17 cellular contexts compared by ENCODE assay signal in the genomic region with DNA sequence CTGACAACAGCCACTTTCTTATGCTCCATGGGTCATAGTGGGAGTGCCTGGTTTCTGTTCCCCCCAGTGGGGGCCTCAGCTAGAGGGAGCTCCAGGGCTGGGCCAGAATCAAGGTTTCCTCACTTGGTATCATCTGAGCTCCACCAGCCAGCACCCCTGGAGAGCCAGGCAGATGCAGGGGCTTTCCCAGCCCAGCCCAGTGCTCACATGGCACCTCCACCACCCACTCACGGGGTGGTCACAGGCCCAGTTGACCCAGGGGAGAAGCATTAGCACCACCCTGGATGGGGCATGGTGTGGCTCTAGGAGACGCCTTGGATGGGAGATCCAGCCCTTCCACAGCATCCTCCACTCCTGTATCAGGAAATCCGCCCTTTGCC. TPM values are rescaled to one million over a fixed set of nuclear protein-coding genes. Genes with fewer than 3 reads are reported as not detected.
DNase-seq lines count a peak whose midpoint lies in the region; ATAC-seq and TF ChIP-seq lines count a peak whose summit lies in the region.
"Had no signal": no experiment of that assay in that cellular context is flagged by ENCODE, and none has a peak within 500 bp of the region (broad histone marks: within the 10 kb centered on the region; RNA-seq: fewer than 3 reads in every experiment).

No MANE protein-coding gene starts in this region.

- no peak overlapping the region for H3K4me2 ChIP-seq in OCI-LY7 (ENCODE audit: low read length)
- H3K4me2 ChIP-seq in neural progenitor cell, result no peak overlapping the region

- H3K9me3 ChIP-seq in OCI-LY7 (ENCODE audit: low read length), result no peaks in the 10 kb centered on the region
- no peaks in the 10 kb centered on the region for H3K9me3 ChIP-seq in right cardiac atrium (ENCODE audit: control insufficient read depth, low read length)
- H3K9me3 ChIP-seq in gastrocnemius medialis, result no peaks in the 10 kb centered on the region
- no peaks in the 10 kb centered on the region for H3K9me3 ChIP-seq in neural progenitor cell (ENCODE audit: low read depth)

- WGBS in right cardiac atrium, result 65% methylated on average over 3 of the region's 3 CpGs

- ATAC-seq in left cardiac atrium (no peak), right cardiac atrium (no peak), GM18861 (IDR thresholded peaks at IDR 0.05; ENCODE audit: unreplicated experiment) (no peak), gastrocnemius medialis (no peak)

- H3F3A ChIP-seq in neural progenitor cell (ENCODE audit: low read depth), result no peaks in the 10 kb centered on the region

- POLR2A ChIA-PET in OCI-LY7 (lab: Charles Lee), result no interaction called here

- H3K27ac Mint-ChIP-seq in neural progenitor cell, result no peak overlapping the region
- H3K27ac Mint-ChIP-seq: CD4-positive, CD25-positive, alpha-beta regulatory T cell had no signal

- H3K79me2 ChIP-seq in OCI-LY7 (ENCODE audit: insufficient read depth, low read depth, low read length) (no peaks in the 10 kb centered on the region), neural progenitor cell (ENCODE audit: low read depth) (no peaks in the 10 kb centered on the region)
- H3K79me2 ChIP-seq: parathyroid adenoma had no signal

- BruUV-seq in OCI-LY7 (replicated peaks; lab: Mats Ljungman, UMichigan), result no TSS peak

- no peaks in the 10 kb centered on the region for H3K9me2 ChIP-seq in OCI-LY7 (ENCODE audit: insufficient read depth, low read length)

- H3K9me3 Mint-ChIP-seq in neural progenitor cell, result no peaks in the 10 kb centered on the region
- H3K9me3 Mint-ChIP-seq: CD4-positive, CD25-positive, alpha-beta regulatory T cell had no signal

- peaks cover 10% of the 10 kb centered on the region for H3K27me3 Mint-ChIP-seq in neural progenitor cell (ENCODE audit: insufficient read depth, low read depth)

- TF ChIP-seq CTCF in OCI-LY7 (conservative IDR thresholded peaks at IDR 0.05; ENCODE audit: low read length) (peak; percentile 50), gastrocnemius medialis (IDR thresholded peaks at IDR 0.05 in 4 of 5, conservative IDR thresholded peaks at IDR 0.05 in 1 of 5) (no peak), neural progenitor cell (IDR thresholded peaks at IDR 0.05) (no peak)

- no peaks in the 10 kb centered on the region for H3K36me3 Mint-ChIP-seq in neural progenitor cell
- H3K36me3 Mint-ChIP-seq: CD4-positive, CD25-positive, alpha-beta regulatory T cell had no signal

- H3K36me3 ChIP-seq in OCI-LY7 (ENCODE audit: insufficient read depth, low read length) (no peaks in the 10 kb centered on the region), gastrocnemius medialis (no peaks in the 10 kb centered on the region), neural progenitor cell (no peaks in the 10 kb centered on the region)

- H3K4me3 ChIP-seq in OCI-LY7 (ENCODE audit: low read depth, low read length, poor library complexity, severe bottlenecking), result no peak overlapping the region
- H3K4me3 ChIP-seq in right cardiac atrium (ENCODE audit: low read length), result no peak overlapping the region
- no peak overlapping the region for H3K4me3 ChIP-seq in gastrocnemius medialis
- no peak overlapping the region for H3K4me3 ChIP-seq in neural progenitor cell
- H3K4me3 ChIP-seq: SK-N-MC had no signal

- TF ChIP-seq POLR2A in gastrocnemius medialis (IDR thresholded peaks at IDR 0.05), result no peak

- H4K20me1 ChIP-seq in OCI-LY7 (ENCODE audit: insufficient read depth, low read length), result no peaks in the 10 kb centered on the region
- no peaks in the 10 kb centered on the region for H4K20me1 ChIP-seq in neural progenitor cell (ENCODE audit: low read depth)

- no peak overlapping the region for H2AFZ ChIP-seq in OCI-LY7 (ENCODE audit: low read length)
- H2AFZ ChIP-seq in neural progenitor cell (replicated peaks), result no peak overlapping the region
- H2AFZ ChIP-seq: parathyroid adenoma had no signal

- CTCF ChIA-PET in OCI-LY7 (lab: Charles Lee; ENCODE audit: unreplicated experiment), result no interaction called here

- H3K27ac ChIP-seq in OCI-LY7 (ENCODE audit: low read depth, low read length, poor library complexity, severe bottlenecking), result no peak overlapping the region
- H3K27ac ChIP-seq in right cardiac atrium (ENCODE audit: low read length), result peak overlapping the region; percentile 13
- peak overlapping the region in 2 of 4 donors; percentile 56 to 68 for H3K27ac ChIP-seq in gastrocnemius medialis
- H3K27ac ChIP-seq in neural progenitor cell, result no peak overlapping the region
- H3K27ac ChIP-seq: parathyroid adenoma, SK-N-MC, VCaP had no signal

- H3K27me3 ChIP-seq in right cardiac atrium (ENCODE audit: control insufficient read depth, insufficient read depth) (no peaks in the 10 kb centered on the region), gastrocnemius medialis (no peaks in the 10 kb centered on the region), neural progenitor cell (no peaks in the 10 kb centered on the region)

- H3K9ac ChIP-seq in neural progenitor cell, result no peak overlapping the region
- H3K9ac ChIP-seq: parathyroid adenoma had no signal

- H3K4me3 Mint-ChIP-seq in neural progenitor cell, result no peak overlapping the region
- H3K4me3 Mint-ChIP-seq: CD4-positive, CD25-positive, alpha-beta regulatory T cell had no signal

- peaks cover 44% of the 10 kb centered on the region for H3K4me1 ChIP-seq in OCI-LY7 (ENCODE audit: insufficient read depth, low read length, poor library complexity, severe bottlenecking)
- H3K4me1 ChIP-seq in right cardiac atrium (ENCODE audit: control insufficient read depth, insufficient read depth, low read length), result peaks cover 17% of the 10 kb centered on the region
- H3K4me1 ChIP-seq in gastrocnemius medialis, result peaks cover 37 to 50% of the 10 kb centered on the region in 2 donors
- H3K4me1 ChIP-seq in neural progenitor cell, result peaks cover 6% of the 10 kb centered on the region

- DNase-seq in left cardiac atrium, result peak; percentile 21
- no peak for DNase-seq in cardiac septum (ENCODE audit: low spot score)
- DNase-seq in OCI-LY7 (ENCODE audit: low spot score), result peak; percentile 28
- peak in 1 of 3 donors; percentile 49 for DNase-seq in right cardiac atrium
- DNase-seq in gastrocnemius medialis, result no peak
- no peak for DNase-seq in HuH-7 (ENCODE audit: low spot score)
- no peak for DNase-seq in neural progenitor cell (ENCODE audit: low spot score)
- DNase-seq: activated CD8-positive, alpha-beta memory T cell treated with anti-CD3 and anti-CD28 coated beads, Interleukin-2, amount 50 U/mL, for 48 hours; CD4-positive, CD25-positive, alpha-beta regulatory T cell; GF-D8; stimulated activated CD4-positive, alpha-beta T cell treated with anti-CD3 and anti-CD28 coated beads, Interleukin-2, amount 100 ng/mL, for 48 hours; stimulated activated naive CD4-positive, alpha-beta T cell treated with Interleukin-2 at 50 U/mL for 16 hours had no signal

- peaks cover 16% of the 10 kb centered on the region for H3K4me1 Mint-ChIP-seq in neural progenitor cell

- intact Hi-C loops in left cardiac atrium (cut with DNase I), result no loop called here
- intact Hi-C loops in cardiac septum (cut with DNase I), result no loop called here
- intact Hi-C loops in OCI-LY7 (cut with micrococcal nuclease; ENCODE audit: unreplicated experiment), result no loop called here
- intact Hi-C loops in right cardiac atrium (cut with DNase I), result loop anchor here in 1 of 4 donors (10.0 kb wide), 2 partner anchors 74 to 294 kb away; partner anchors contain the start of gene GTSE1
- intact Hi-C loops in gastrocnemius medialis (cut with DNase I; ENCODE audit: low total_unique reads), result no loop called here

- in situ Hi-C loops in gastrocnemius medialis (cut with MboI; ENCODE audit: low sequenced_read_pairs in 4 of 4), result loop anchor here in 1 of 4 donors (10.0 kb wide), 1 partner anchor 314 kb away; no protein-coding TSS in a partner anchor

RNA-seq across cellular contexts. Expression of gene WNT7B, which starts 24.1 kb away (rescaled TPM):
- total RNA-seq in left cardiac atrium (not detected), cardiac septum (not detected), OCI-LY7 (2022) (not detected in 2 replicates), right cardiac atrium (not detected), gastrocnemius medialis (not detected), neural progenitor cell (ENCODE audit: low replicate concordance) (1.8 and 3.5 TPM in 2 replicates)
- not detected in 2 replicates for total RNA-seq in OCI-LY7 (2014; rRNA removed; shearing (Covaris generic))
- not detected for polyA plus RNA-seq in right cardiac atrium
- total RNA-seq: aorta; CD4-positive, CD25-positive, alpha-beta regulatory T cell had no signal
- polyA plus RNA-seq: aorta; CD4-positive, CD25-positive, alpha-beta regulatory T cell had no signal

Comparison
In these comparisons a context has a peak if more than half of its experiments do, and no peak if none do; other contexts are left out.
1. DNase-seq: peak in left cardiac atrium (single experiment) and OCI-LY7 (single experiment); none in cardiac septum (single experiment), gastrocnemius medialis (0 of 2), HuH-7 (single experiment) and neural progenitor cell (single experiment).